In genomic region chr20:41078329-41078728, GRCh38 we compare ENCODE assay signal across 8 cellular contexts. TPM values are rescaled to one million over a fixed set of nuclear protein-coding genes. Genes with fewer than 3 reads are reported as not detected.
DNase-seq lines count a peak whose midpoint lies in the region; ATAC-seq and TF ChIP-seq lines count a peak whose summit lies in the region.

No MANE protein-coding gene starts in this region.

- H3K36me3 ChIP-seq in SK-N-SH (replicated peaks in 1 of 2; ENCODE audit: control insufficient read depth in 1 of 2, insufficient read depth in 2 of 2, low read length in 1 of 2) (peaks cover 60 to 69% of the 10 kb centered on the region in 2 experiments), prostate gland (peaks cover 0 to 5% of the 10 kb centered on the region in 2 donors)

- peak; percentile 58 to 67; a peak in 3 of 4 replicates for TF ChIP-seq EP300 in SK-N-SH (IDR thresholded peaks at IDR 0.05; ENCODE audit: borderline replicate concordance in 1 of 2, low read depth in 1 of 2, low read length in 1 of 2)

- peaks cover 9% of the 10 kb centered on the region for H3F3A ChIP-seq in SK-N-SH (replicated peaks; ENCODE audit: insufficient read depth)

- no peak overlapping the region for H3K9ac ChIP-seq in SK-N-SH

- H4K20me1 ChIP-seq in SK-N-SH (ENCODE audit: insufficient read depth): peaks cover 9% of the 10 kb centered on the region

- POLR2A ChIA-PET in SK-N-SH (lab: Yijun Ruan, JAX): no interaction called here

- H3K4me1 ChIP-seq in SK-N-SH (ENCODE audit: control insufficient read depth in 1 of 2, insufficient read depth in 2 of 2, low read depth in 1 of 2, low read length in 1 of 2) (peaks cover 13 to 28% of the 10 kb centered on the region in 2 experiments), prostate gland (replicated peaks) (peaks cover 2% of the 10 kb centered on the region)

- no peak for TF ChIP-seq POLR2A in prostate gland (IDR thresholded peaks at IDR 0.05)

- peak overlapping the region; percentile 53 for H3K4me2 ChIP-seq in SK-N-SH

- TF ChIP-seq RAD21 in SK-N-SH (IDR thresholded peaks at IDR 0.05; ENCODE audit: low read length): peak; percentile 66

- H3K27ac ChIP-seq in SK-N-SH (ENCODE audit: low read depth in 2 of 2, low read length in 1 of 2) (peak overlapping the region; percentile 71 to 73; a peak in 3 of 4 replicates), prostate gland (no peak overlapping the region)

- intact Hi-C loops in prostate gland (cut with DNase I): loop anchor here (5.0 kb wide), 1 partner anchor 46 kb away; no protein-coding TSS in a partner anchor

- H3K9me3 ChIP-seq in SK-N-SH (no peaks in the 10 kb centered on the region), prostate gland (no peaks in the 10 kb centered on the region)

- peaks cover 64% of the 10 kb centered on the region for H3K79me2 ChIP-seq in SK-N-SH (ENCODE audit: insufficient read depth)

- ATAC-seq in HG03457 (IDR thresholded peaks at IDR 0.05; ENCODE audit: unreplicated experiment): no peak
- no peak for ATAC-seq in HG03469 (IDR thresholded peaks at IDR 0.05; ENCODE audit: unreplicated experiment)

- TF ChIP-seq CTCF in GM12865 (IDR thresholded peaks at IDR 0.05; ENCODE audit: insufficient read depth, low read depth, low read length, missing control alignments): no peak
- peak; percentile 82 for TF ChIP-seq CTCF in SK-N-SH (IDR thresholded peaks at IDR 0.05)
- TF ChIP-seq CTCF in fibroblast of the aortic adventitia (IDR thresholded peaks at IDR 0.05; ENCODE audit: insufficient read depth, low read length): peak; percentile 62
- peak in 3 of 4 experiments; percentile 9 to 67 (median 59) for TF ChIP-seq CTCF in prostate gland (IDR thresholded peaks at IDR 0.05)

- H3K9me2 ChIP-seq in SK-N-SH: no peaks in the 10 kb centered on the region

- CTCF ChIA-PET in SK-N-SH (lab: Yijun Ruan, JAX): interaction anchor here (1.0 to 3.1 kb wide), 10 partner anchors 8 to 116 kb away, joined by 3 to 9 read pairs (median 4); no protein-coding TSS in a partner anchor

- H2AFZ ChIP-seq in SK-N-SH (ENCODE audit: low read depth): no peak overlapping the region

- no peak overlapping the region for H3K4me3 ChIP-seq in GM12865 (ENCODE audit: low read depth, low read length)
- H3K4me3 ChIP-seq in SK-N-SH (ENCODE audit: low read depth in 2 of 2, low read length in 1 of 2): no peak overlapping the region
- H3K4me3 ChIP-seq in fibroblast of the aortic adventitia (ENCODE audit: low read depth, low read length): no peak overlapping the region
- no peak overlapping the region for H3K4me3 ChIP-seq in prostate gland

- peak; percentile 75 for DNase-seq in A172 (ENCODE audit: low spot score)
- peak; percentile 44 for DNase-seq in GM12865 (ENCODE audit: low read depth)
- DNase-seq in SK-N-SH: peak; percentile 30
- DNase-seq in fibroblast of the aortic adventitia (ENCODE audit: low read depth): peak; percentile 86
- DNase-seq in prostate gland (ENCODE audit: low spot score): peak; percentile 38
- DNase-seq in activated effector memory CD4-positive, alpha-beta T cell treated with anti-CD3 and anti-CD28 coated beads, Interleukin-2, amount 50 U/mL, for 16 hours: no peak

- H3K27me3 ChIP-seq in SK-N-SH (ENCODE audit: insufficient read depth): no peaks in the 10 kb centered on the region
- no peaks in the 10 kb centered on the region for H3K27me3 ChIP-seq in prostate gland (replicated peaks; ENCODE audit: insufficient read depth)

TF ChIP-seq in SK-N-SH, 30 proteins besides CTCF, POLR2A, EP300 and RAD21 (continues in another document):
- TF ChIP-seq FOSL2 (IDR thresholded peaks at IDR 0.05; ENCODE audit: borderline replicate concordance, low read depth) (no peak), SMC3 (IDR thresholded peaks at IDR 0.05; ENCODE audit: low read depth, low read length) (peak; percentile 59), ELF1 (IDR thresholded peaks at IDR 0.05) (peak; percentile 61; the same call in 1 of the 2 replicates), RCOR1 (IDR thresholded peaks at IDR 0.05; ENCODE audit: low read length) (peak; percentile 97), RFX5 (IDR thresholded peaks at IDR 0.05; ENCODE audit: low read length) (no peak), GATA2 (CRISPR knock-in tag; IDR thresholded peaks at IDR 0.05) (peak; percentile 71), NFIC (IDR thresholded peaks at IDR 0.05; ENCODE audit: borderline replicate concordance) (peak; percentile 89), MEF2A (IDR thresholded peaks at IDR 0.05; ENCODE audit: borderline replicate concordance, low read depth) (no peak), ZBTB33 (IDR thresholded peaks at IDR 0.05; ENCODE audit: borderline replicate concordance, low read depth) (no peak), FOXM1 (IDR thresholded peaks at IDR 0.05; ENCODE audit: low read depth) (no peak), TCF12 (IDR thresholded peaks at IDR 0.05) (peak; percentile 87), MXI1 (IDR thresholded peaks at IDR 0.05; ENCODE audit: low read depth, low read length) (0 out of 2 replicates have a peak, but pooled peaks have one; percentile 14), TEAD4 (IDR thresholded peaks at IDR 0.05; ENCODE audit: borderline replicate concordance, insufficient read depth) (peak; percentile 95), PBX3 (IDR thresholded peaks at IDR 0.05) (peak; percentile 63), FOXJ3 (CRISPR knock-in tag; IDR thresholded peaks at IDR 0.05) (no peak), REST (IDR thresholded peaks at IDR 0.05; ENCODE audit: low read depth, low read length) (no peak), POLR2AphosphoS5 (IDR thresholded peaks at IDR 0.05; ENCODE audit: low read depth, low read length) (peak; percentile 64; the same call in 1 of the 2 replicates)

RNA-seq across cellular contexts. Expression of gene TOP1, which starts 49.7 kb away (rescaled TPM):
- total RNA-seq in A172 (2014; rRNA removed; shearing (Covaris generic)): 16.7 and 17.9 TPM in 2 replicates
- 8.9 and 11.9 TPM in 2 replicates for polyA plus RNA-seq in SK-N-SH (2012; rRNA removed)
- polyA plus RNA-seq in SK-N-SH (2012; cell fraction: cytosol; rRNA removed): 16.8 and 20.3 TPM in 2 replicates
- polyA plus RNA-seq in SK-N-SH (2012; cell fraction: nucleus; rRNA removed): 9.4 and 16.9 TPM in 2 replicates
- 8.3 and 12.0 TPM in 2 replicates for total RNA-seq in fibroblast of the aortic adventitia (ENCODE audit: low replicate concordance)
- 10 to 100 TPM; 32.3 to 36.9 TPM for total RNA-seq in prostate gland

RNA-seq across cellular contexts. Expression of gene PLCG1, which starts 59.0 kb away (rescaled TPM):
- 79.6 and 82.9 TPM in 2 replicates for total RNA-seq in A172 (2014; rRNA removed; shearing (Covaris generic))
- polyA plus RNA-seq in SK-N-SH (2012; rRNA removed): 81.4 and 81.9 TPM in 2 replicates
- 25.9 and 40.7 TPM in 2 replicates for polyA plus RNA-seq in SK-N-SH (2012; cell fraction: cytosol; rRNA removed)
- polyA plus RNA-seq in SK-N-SH (2012; cell fraction: nucleus; rRNA removed): 413 and 515 TPM in 2 replicates
- total RNA-seq in fibroblast of the aortic adventitia (ENCODE audit: low replicate concordance) (38.0 and 56.4 TPM in 2 replicates), prostate gland (100 to 1,000 TPM in 1 of 2 donors, 10 to 100 TPM in 1; 67.9 to 129 TPM)

Comparison
In these comparisons a context has a peak if more than half of its experiments do, and no peak if none do; other contexts are left out.
1. H3K27ac ChIP-seq: peak in SK-N-SH (2 of 2); none in prostate gland (0 of 2).